Comparison of ENCODE assay signal across 1 cellular context in the genomic region with DNA sequence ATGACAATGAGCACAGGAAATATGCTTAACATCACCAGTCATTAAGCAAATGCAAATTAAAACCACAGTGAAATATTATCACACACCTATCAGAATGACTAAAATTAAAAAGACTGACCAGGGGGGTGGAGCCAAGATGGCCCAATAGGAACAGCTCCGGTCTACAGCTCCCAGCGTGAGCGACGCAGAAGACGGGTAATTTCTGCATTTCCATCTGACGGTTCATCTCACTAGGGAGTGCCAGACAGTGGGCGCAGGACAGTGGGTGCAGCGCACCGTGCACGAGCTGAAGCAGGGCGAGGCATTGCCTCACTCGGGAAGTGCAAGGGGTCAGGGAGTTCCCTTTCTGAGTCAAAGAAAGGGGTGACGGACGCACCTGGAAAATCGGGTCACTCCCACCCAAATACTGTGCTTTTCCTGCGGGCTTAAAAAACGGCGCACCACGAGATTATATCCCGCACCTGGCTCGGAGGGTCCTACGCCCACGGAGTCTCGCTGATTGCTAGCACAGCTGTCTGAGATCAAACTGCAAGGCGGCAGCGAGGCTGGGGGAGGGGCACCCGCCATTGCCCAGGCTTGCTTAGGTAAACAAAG.
TF ChIP-seq lines count a peak whose summit lies in the region.

No MANE protein-coding gene starts in this region.

TF ChIP-seq in GM12878, 131 proteins besides CTCF, POLR2A, EP300 and RAD21:
- TF ChIP-seq FOXK2 (IDR thresholded peaks at IDR 0.05) (peak; percentile 56), RELB (IDR thresholded peaks at IDR 0.05; ENCODE audit: low read depth) (0 out of 2 replicates have a peak, but pooled peaks have one; percentile 27), NBN (IDR thresholded peaks at IDR 0.05) (peak; percentile 65), ATF7 (IDR thresholded peaks at IDR 0.05; ENCODE audit: low read depth) (peak; percentile 32; the same call in 1 of the 2 replicates), NR2F1 (conservative IDR thresholded peaks at IDR 0.05) (peak; percentile 52), BHLHE40 (IDR thresholded peaks at IDR 0.05; ENCODE audit: borderline replicate concordance in 1 of 2, low read depth in 2 of 2, low read length in 1 of 2) (peak in 1 of 2 experiments; percentile 74; a peak in 2 of 4 replicates), IKZF1 (conservative IDR thresholded peaks at IDR 0.05) (peak; percentile 36; the same call in 1 of the 2 replicates), IKZF2 (IDR thresholded peaks at IDR 0.05) (peak; percentile 39 to 55; a peak in 3 of 4 replicates), PKNOX1 (IDR thresholded peaks at IDR 0.05) (peak; percentile 54; the same call in 1 of the 2 replicates), MEF2B (IDR thresholded peaks at IDR 0.05; ENCODE audit: partially characterized antibody, poor library complexity, severe bottlenecking) (peak; percentile 8), MTA2 (IDR thresholded peaks at IDR 0.05; ENCODE audit: low read depth) (0 out of 2 replicates have a peak, but pooled peaks have one; percentile 12)
- TF ChIP-seq, protein P1, sequence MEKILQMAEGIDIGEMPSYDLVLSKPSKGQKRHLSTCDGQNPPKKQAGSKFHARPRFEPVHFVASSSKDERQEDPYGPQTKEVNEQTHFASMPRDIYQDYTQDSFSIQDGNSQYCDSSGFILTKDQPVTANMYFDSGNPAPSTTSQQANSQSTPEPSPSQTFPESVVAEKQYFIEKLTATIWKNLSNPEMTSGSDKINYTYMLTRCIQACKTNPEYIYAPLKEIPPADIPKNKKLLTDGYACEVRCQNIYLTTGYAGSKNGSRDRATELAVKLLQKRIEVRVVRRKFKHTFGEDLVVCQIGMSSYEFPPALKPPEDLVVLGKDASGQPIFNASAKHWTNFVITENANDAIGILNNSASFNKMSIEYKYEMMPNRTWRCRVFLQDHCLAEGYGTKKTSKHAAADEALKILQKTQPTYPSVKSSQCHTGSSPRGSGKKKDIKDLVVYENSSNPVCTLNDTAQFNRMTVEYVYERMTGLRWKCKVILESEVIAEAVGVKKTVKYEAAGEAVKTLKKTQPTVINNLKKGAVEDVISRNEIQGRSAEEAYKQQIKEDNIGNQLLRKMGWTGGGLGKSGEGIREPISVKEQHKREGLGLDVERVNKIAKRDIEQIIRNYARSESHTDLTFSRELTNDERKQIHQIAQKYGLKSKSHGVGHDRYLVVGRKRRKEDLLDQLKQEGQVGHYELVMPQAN (conservative IDR thresholded peaks at IDR 0.05) = peak; percentile 52
TF ChIP-seq in GM12878: peak in this region for 12; not testable (repeated sequence) for 119.
